22 cellular contexts compared by ENCODE assay signal in the genomic region with DNA sequence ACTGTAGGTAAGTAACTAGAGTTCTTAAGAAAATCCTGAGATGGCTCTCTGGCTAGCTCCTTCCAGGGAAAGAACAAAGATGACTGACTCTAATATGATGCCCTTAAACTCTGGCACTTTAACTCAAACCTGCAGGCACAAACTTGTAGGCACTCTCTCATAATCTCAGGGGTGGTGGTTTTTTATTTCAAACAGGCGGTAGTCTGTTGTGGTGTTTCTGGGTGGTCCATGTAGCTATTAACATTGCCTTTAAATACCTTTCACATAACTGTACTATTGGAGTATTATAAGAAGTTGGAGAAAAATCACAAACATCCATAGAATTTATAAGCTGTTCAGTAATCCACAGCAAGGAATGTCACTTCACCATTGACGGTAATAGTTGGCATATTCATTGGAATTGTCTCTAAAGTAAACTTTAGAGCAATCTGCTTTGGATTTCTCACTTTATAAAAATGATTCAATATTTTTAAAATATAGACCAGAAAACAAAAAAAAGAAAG.
"Had no signal": no experiment of that assay in that cellular context is flagged by ENCODE, and none has a peak within 500 bp of the region (broad histone marks: within the 10 kb centered on the region; RNA-seq: fewer than 3 reads in every experiment).

No MANE protein-coding gene starts in this region.

- H3K4me3 ChIP-seq: adrenal gland, right lobe of liver, upper lobe of right lung had no signal

- H2AFZ ChIP-seq: parathyroid adenoma had no signal

- H3K9ac ChIP-seq: parathyroid adenoma had no signal

- H3K27me3 ChIP-seq: adrenal gland, right lobe of liver, upper lobe of right lung had no signal

- DNase-seq: activated B cell treated with CpG ODN at 0.5 μM for 24 hours; activated CD4-positive, alpha-beta T cell treated with anti-CD3 and anti-CD28 coated beads for 36 hours; activated CD4-positive, alpha-beta T cell treated with anti-CD3 and anti-CD28 coated beads, Interleukin-2, amount 50 U/mL, for 4 hours; activated CD8-positive, alpha-beta memory T cell treated with anti-CD3 and anti-CD28 coated beads for 24 hours; activated CD8-positive, alpha-beta memory T cell treated with anti-CD3 and anti-CD28 coated beads, Interleukin-2, amount 50 U/mL, for 4 hours; activated T-cell treated with anti-CD3 and anti-CD28 coated beads, Interleukin-2, amount 50 U/mL, for 24 hours; adrenal gland; cerebellar nuclear complex; effector CD4-positive, alpha-beta T cell; erythroblast; foreskin melanocyte; hippocampal formation; left cardiac atrium; right lobe of liver; stimulated activated CD4-positive, alpha-beta T cell treated with anti-CD3 and anti-CD28 coated beads, Interleukin-2, amount 100 ng/mL, for 48 hours; stimulated activated naive CD4-positive, alpha-beta T cell; SW 1271; T-helper 17 cell; upper lobe of right lung had no signal

- ATAC-seq: activated CD4-positive, alpha-beta T cell treated with anti-CD3 and anti-CD28 coated beads for 36 hours; activated T-helper 17 cell treated with anti-CD3 and anti-CD28 coated beads, Interleukin-2, amount 50 U/mL, for 72 hours; natural killer cell treated with Interleukin-12 subunit alpha and Interleukin-12 subunit beta and Interleukin-15 and Interleukin-18, amount 100 ng/mL, for 72 hours; right lobe of liver; T-helper 17 cell; upper lobe of right lung had no signal

- H3K9me3 ChIP-seq: adrenal gland, right lobe of liver, upper lobe of right lung had no signal

- H3K36me3 ChIP-seq: adrenal gland, right lobe of liver, upper lobe of right lung had no signal

- H3K27ac ChIP-seq: adrenal gland, parathyroid adenoma, right lobe of liver, upper lobe of right lung had no signal

- H3K4me1 ChIP-seq: adrenal gland, parathyroid adenoma, right lobe of liver, upper lobe of right lung had no signal
